In genomic region chr11:638616-639323, GRCh38 we compare ENCODE assay signal across 1 cellular context.
TF ChIP-seq lines count a peak whose summit lies in the region.

No MANE protein-coding gene starts in this region.

TF ChIP-seq in HepG2, 621 proteins besides CTCF, POLR2A, EP300 and RAD21:
- TF ChIP-seq ZNF776 (CRISPR knock-in tag; IDR thresholded peaks at IDR 0.05) (no peak), POLR2G (IDR thresholded peaks at IDR 0.05; ENCODE audit: low read depth, low read length) (peak; percentile 36; the same call in 1 of the 2 replicates), ZBTB7A (CRISPR knock-in tag; IDR thresholded peaks at IDR 0.05) (no peak)
